ENCODE assay signal across 14 cellular contexts in genomic region chr7:43594020-43594419, GRCh38. TPM values are rescaled to one million over a fixed set of nuclear protein-coding genes. Genes with fewer than 3 reads are reported as not detected.
DNase-seq lines count a peak whose midpoint lies in the region; ATAC-seq lines count a peak whose summit lies in the region.
"Had no signal": no experiment of that assay in that cellular context is flagged by ENCODE, and none has a peak within 500 bp of the region (broad histone marks: within the 10 kb centered on the region; RNA-seq: fewer than 3 reads in every experiment).

No MANE protein-coding gene starts in this region.

- intact Hi-C loops in activated CD4-positive, alpha-beta T cell treated with anti-CD3 and anti-CD28 coated beads for 36 hours (cut with DNase I, micrococcal nuclease), result no loop called here

- H3K9me3 Mint-ChIP-seq in activated CD4-positive, alpha-beta T cell treated with anti-CD3 and anti-CD28 coated beads for 36 hours (ENCODE audit: low read depth), result no peaks in the 10 kb centered on the region
- H3K9me3 Mint-ChIP-seq in T-cell (no peaks in the 10 kb centered on the region), immature natural killer cell (no peaks in the 10 kb centered on the region)

- H3K4me3 Mint-ChIP-seq in activated CD4-positive, alpha-beta T cell treated with anti-CD3 and anti-CD28 coated beads for 36 hours, result peak overlapping the region; percentile 29
- peak overlapping the region; percentile 52 to 96 (median 62) for H3K4me3 Mint-ChIP-seq in T-cell
- peak overlapping the region; percentile 50 to 88 (median 77) for H3K4me3 Mint-ChIP-seq in immature natural killer cell

- POLR2A ChIA-PET in activated CD4-positive, alpha-beta T cell treated with anti-CD3 and anti-CD28 coated beads for 36 hours (lab: Charles Lee), result no interaction called here
- POLR2A ChIA-PET in T-cell (lab: Charles Lee), result interaction anchor here (0.6 to 1.2 kb wide), 5 partner anchors 11 to 91 kb away, joined by 3 to 5 read pairs (median 3); partner anchors contain the start of gene STK17A (in 1 of the 2)

- no peak for ATAC-seq in activated CD4-positive, alpha-beta T cell treated with anti-CD3 and anti-CD28 coated beads for 36 hours
- ATAC-seq in T-cell (replicated peaks in 1 of 4), result no peak

- H3K27ac Mint-ChIP-seq in activated CD4-positive, alpha-beta T cell treated with anti-CD3 and anti-CD28 coated beads for 36 hours, result peak overlapping the region; percentile 79
- H3K27ac Mint-ChIP-seq in T-cell, result peak overlapping the region; percentile 76 to 85
- peak overlapping the region; percentile 88 to 98 (median 94) for H3K27ac Mint-ChIP-seq in immature natural killer cell

- no peaks in the 10 kb centered on the region for H3K27me3 Mint-ChIP-seq in activated CD4-positive, alpha-beta T cell treated with anti-CD3 and anti-CD28 coated beads for 36 hours
- H3K27me3 Mint-ChIP-seq in T-cell (no peaks in the 10 kb centered on the region), immature natural killer cell (ENCODE audit: low read depth in 3 of 3) (peaks cover 0 to 2% (median 0%) of the 10 kb centered on the region in 3 donors)

- no peak for DNase-seq in activated CD4-positive, alpha-beta T cell treated with anti-CD3 and anti-CD28 coated beads for 36 hours
- no peak for DNase-seq in activated CD4-positive, alpha-beta T cell treated with anti-CD3 and anti-CD28 coated beads for 1 hour
- DNase-seq in DMS 273 treated with DMSO at 0.1 percent for 48 hours (lab: John Stamatoyannopoulos, UW) (peak; percentile 51), T-cell (no peak), immature natural killer cell (no peak), NCI-H146 (lab: John Stamatoyannopoulos, UW) (no peak), iPS-NIHi11 (ENCODE audit: low spot score) (no peak), A172 (ENCODE audit: low spot score) (no peak)
- DNase-seq: brain microvascular endothelial cell; GDM1; Karpas-422; NCI-H1436; stimulated activated CD4-positive, alpha-beta T cell treated with anti-CD3 and anti-CD28 coated beads, Interleukin-2, amount 100 ng/mL, for 24 hours; tibial artery had no signal

- peaks cover 34% of the 10 kb centered on the region for H3K36me3 Mint-ChIP-seq in activated CD4-positive, alpha-beta T cell treated with anti-CD3 and anti-CD28 coated beads for 36 hours (ENCODE audit: low read depth)
- H3K36me3 Mint-ChIP-seq in T-cell (peaks cover 27% of the 10 kb centered on the region), immature natural killer cell (peaks cover 3 to 13% (median 7%) of the 10 kb centered on the region in 3 donors)

- CTCF ChIA-PET in activated CD4-positive, alpha-beta T cell treated with anti-CD3 and anti-CD28 coated beads for 36 hours (lab: Charles Lee), result interaction anchor here (1.4 kb wide), 2 partner anchors 106 to 244 kb away, joined by 3 to 6 read pairs; no protein-coding TSS in a partner anchor
- CTCF ChIA-PET in T-cell (lab: Charles Lee), result interaction anchor here in 1 of 2 donors (0.6 to 2.0 kb wide), 3 partner anchors 11 to 106 kb away, joined by 4 to 20 read pairs (median 6); partner anchors contain the start of gene STK17A

- peaks cover 81% of the 10 kb centered on the region for H3K4me1 Mint-ChIP-seq in activated CD4-positive, alpha-beta T cell treated with anti-CD3 and anti-CD28 coated beads for 36 hours
- H3K4me1 Mint-ChIP-seq in T-cell (peaks cover 83 to 84% (median 83%) of the 10 kb centered on the region in 3 donors), immature natural killer cell (peaks cover 84 to 95% of the 10 kb centered on the region in 2 donors)

RNA-seq across cellular contexts. Expression of gene STK17A, which starts 11.1 kb away (rescaled TPM):
- total RNA-seq in activated CD4-positive, alpha-beta T cell treated with anti-CD3 and anti-CD28 coated beads for 36 hours, result 10 to 100 TPM; 43.2 to 50.9 TPM
- 100 to 1,000 TPM; 101 to 120 (median 117) TPM for total RNA-seq in T-cell
- polyA plus RNA-seq in immature natural killer cell, result 100 to 1,000 TPM; 255 to 300 (median 271) TPM
- total RNA-seq in A172 (2014; rRNA removed; shearing (Covaris generic)), result 74.6 and 97.8 TPM in 2 replicates
